Comparison of ENCODE assay signal across 8 cellular contexts in genomic region chr12:20367731-20368652, GRCh38. TPM values are rescaled to one million over a fixed set of nuclear protein-coding genes. Genes with fewer than 3 reads are reported as not detected.
DNase-seq lines count a peak whose midpoint lies in the region; ATAC-seq and TF ChIP-seq lines count a peak whose summit lies in the region.

TSS of gene PDE3A (plus strand) at chr12:20368537. CDS start at chr12:20369285, 748 bp downstream.

- ATAC-seq in HG03342 (IDR thresholded peaks at IDR 0.05; ENCODE audit: unreplicated experiment), result no peak

- H3K4me1 Mint-ChIP-seq in activated T-helper 2 cell treated with anti-CD3 and anti-CD28 coated beads, Interferon-gamma antibody, Interleukin-2, Interleukin-4, amounts not matched to agents 10 μg/mL and 5 μg/mL and 100 μg/mL, durations not matched to agents 14 hours and 24 hours and 36 hours (ENCODE audit: low read depth), result no peaks in the 10 kb centered on the region
- H3K4me1 Mint-ChIP-seq in glutamatergic neuron (ENCODE audit: low read depth, unreplicated experiment) (peaks cover 3% of the 10 kb centered on the region), neural crest cell (peaks cover 11% of the 10 kb centered on the region)

- H3K36me3 Mint-ChIP-seq in activated T-helper 2 cell treated with anti-CD3 and anti-CD28 coated beads, Interferon-gamma antibody, Interleukin-2, Interleukin-4, amounts not matched to agents 10 μg/mL and 5 μg/mL and 100 μg/mL, durations not matched to agents 14 hours and 24 hours and 36 hours (ENCODE audit: low read depth), result no peaks in the 10 kb centered on the region
- H3K36me3 Mint-ChIP-seq in glutamatergic neuron (ENCODE audit: unreplicated experiment), result no peaks in the 10 kb centered on the region
- no peaks in the 10 kb centered on the region for H3K36me3 Mint-ChIP-seq in neural crest cell (ENCODE audit: low read depth)

- H3K27ac ChIP-seq in C4-2B, result no peak within 1 kb of the TSS

- no peak within 1 kb of the TSS for H3K27ac Mint-ChIP-seq in activated T-helper 2 cell treated with anti-CD3 and anti-CD28 coated beads, Interferon-gamma antibody, Interleukin-2, Interleukin-4, amounts not matched to agents 10 μg/mL and 5 μg/mL and 100 μg/mL, durations not matched to agents 14 hours and 24 hours and 36 hours
- peak within 1 kb of the TSS; percentile 86 for H3K27ac Mint-ChIP-seq in glutamatergic neuron (ENCODE audit: unreplicated experiment)
- peak within 1 kb of the TSS; percentile 96 for H3K27ac Mint-ChIP-seq in neural crest cell (ENCODE audit: unreplicated experiment)

- no peaks in the 10 kb centered on the region for H3K9me3 Mint-ChIP-seq in activated T-helper 2 cell treated with anti-CD3 and anti-CD28 coated beads, Interferon-gamma antibody, Interleukin-2, Interleukin-4, amounts not matched to agents 10 μg/mL and 5 μg/mL and 100 μg/mL, durations not matched to agents 14 hours and 24 hours and 36 hours
- peaks cover 7% of the 10 kb centered on the region for H3K9me3 Mint-ChIP-seq in glutamatergic neuron (ENCODE audit: unreplicated experiment)
- H3K9me3 Mint-ChIP-seq in neural crest cell, result no peaks in the 10 kb centered on the region

- intact Hi-C loops in activated T-helper 2 cell treated with anti-CD3 and anti-CD28 coated beads, Interferon-gamma antibody, Interleukin-2, Interleukin-4, amounts not matched to agents 10 μg/mL and 5 μg/mL and 100 μg/mL, durations not matched to agents 14 hours and 24 hours and 36 hours (cut with micrococcal nuclease), result no loop called here

- DNase-seq in HuH-7.5 (ENCODE audit: low spot score) (peak; percentile 70), glutamatergic neuron (peak; percentile 84), neural crest cell (ENCODE audit: low read depth, low spot score) (peak; percentile 61), DMS79 (lab: John Stamatoyannopoulos, UW) (no peak), NCI-H2029 treated with DMSO at 0.1 percent for 48 hours (lab: John Stamatoyannopoulos, UW) (no peak)
- DNase-seq in activated T-helper 2 cell treated with anti-CD3 and anti-CD28 coated beads, Interferon-gamma antibody, Interleukin-2, Interleukin-4, amounts not matched to agents 10 μg/mL and 5 μg/mL and 100 μg/mL, durations not matched to agents 14 hours and 24 hours and 36 hours (ENCODE audit: low spot score), result no peak

- TF ChIP-seq CTCF in C4-2B (conservative IDR thresholded peaks at IDR 0.05), result peak; percentile 10; the same call in 1 of the 2 replicates
- peak; percentile 27 for TF ChIP-seq CTCF in glutamatergic neuron (IDR thresholded peaks at IDR 0.05; ENCODE audit: partially characterized antibody, unreplicated experiment)
- TF ChIP-seq CTCF in neural crest cell (conservative IDR thresholded peaks at IDR 0.05), result peak; percentile 53

- peaks cover 44% of the 10 kb centered on the region for H3K27me3 Mint-ChIP-seq in activated T-helper 2 cell treated with anti-CD3 and anti-CD28 coated beads, Interferon-gamma antibody, Interleukin-2, Interleukin-4, amounts not matched to agents 10 μg/mL and 5 μg/mL and 100 μg/mL, durations not matched to agents 14 hours and 24 hours and 36 hours (ENCODE audit: low read depth)
- H3K27me3 Mint-ChIP-seq in glutamatergic neuron (ENCODE audit: unreplicated experiment), result peaks cover 7% of the 10 kb centered on the region
- H3K27me3 Mint-ChIP-seq in neural crest cell (ENCODE audit: low read depth), result peaks cover 41% of the 10 kb centered on the region

- H3K4me3 Mint-ChIP-seq in activated T-helper 2 cell treated with anti-CD3 and anti-CD28 coated beads, Interferon-gamma antibody, Interleukin-2, Interleukin-4, amounts not matched to agents 10 μg/mL and 5 μg/mL and 100 μg/mL, durations not matched to agents 14 hours and 24 hours and 36 hours (ENCODE audit: low read depth), result peak within 1 kb of the TSS; percentile 42
- H3K4me3 Mint-ChIP-seq in glutamatergic neuron (ENCODE audit: unreplicated experiment) (peak within 1 kb of the TSS; percentile 96), neural crest cell (peak within 1 kb of the TSS; percentile 95)

RNA-seq across cellular contexts. Expression of gene PDE3A, which starts in this region (rescaled TPM):
- 0.07 and 0.14 TPM in 2 replicates for total RNA-seq in activated T-helper 2 cell treated with anti-CD3 and anti-CD28 coated beads, Interferon-gamma antibody, Interleukin-2, Interleukin-4, amounts not matched to agents 10 μg/mL and 5 μg/mL and 100 μg/mL, durations not matched to agents 14 hours and 24 hours and 36 hours
- 1.3 TPM for total RNA-seq in glutamatergic neuron (ENCODE audit: unreplicated experiment)
- total RNA-seq in neural crest cell, result 2.4 and 2.7 TPM in 2 replicates

Comparison
In these comparisons a context has a peak if more than half of its experiments do, and no peak if none do; other contexts are left out.
1. DNase-seq: peak in HuH-7.5 (single experiment), glutamatergic neuron (single experiment) and neural crest cell (single experiment); none in activated T-helper 2 cell treated with anti-CD3 and anti-CD28 coated beads, Interferon-gamma antibody, Interleukin-2, Interleukin-4, amounts not matched to agents 10 μg/mL and 5 μg/mL and 100 μg/mL, durations not matched to agents 14 hours and 24 hours and 36 hours (single experiment), DMS79 (single experiment) and NCI-H2029 treated with DMSO at 0.1 percent for 48 hours (single experiment).
2. H3K4me3 Mint-ChIP-seq: peak in every context shown above with its lines; median percentile 96 in glutamatergic neuron; 95 in neural crest cell; 42 in activated T-helper 2 cell treated with anti-CD3 and anti-CD28 coated beads, Interferon-gamma antibody, Interleukin-2, Interleukin-4, amounts not matched to agents 10 μg/mL and 5 μg/mL and 100 μg/mL, durations not matched to agents 14 hours and 24 hours and 36 hours.
3. Peak in every context shown above with its lines, with median percentiles within 50 percentile points of each other: CTCF ChIP-seq.